In genomic region chr16:31421587-31421986, GRCh38 we compare ENCODE assay signal across 13 cellular contexts. TPM values are rescaled to one million over a fixed set of nuclear protein-coding genes. Genes with fewer than 3 reads are reported as not detected.
DNase-seq lines count a peak whose midpoint lies in the region; ATAC-seq, FAIRE-seq and TF ChIP-seq lines count a peak whose summit lies in the region.
"Had no signal": no experiment of that assay in that cellular context is flagged by ENCODE, and none has a peak within 500 bp of the region (broad histone marks: within the 10 kb centered on the region; RNA-seq: fewer than 3 reads in every experiment).

No MANE protein-coding gene starts in this region.

- FAIRE-seq in urothelium cell line (lab: Jason Lieb, UNC) = no peak

- H3K27me3 ChIP-seq in CD8-positive, alpha-beta memory T cell (ENCODE audit: insufficient read depth, low read length, poor library complexity, severe bottlenecking) = no peaks in the 10 kb centered on the region

- CTCF ChIA-PET in CD8-positive, alpha-beta memory T cell (lab: Charles Lee) = interaction anchor here (1.1 to 1.7 kb wide), 2 partner anchors 34 to 39 kb away, joined by 3 read pairs; no protein-coding TSS in a partner anchor

- H3K4me1 Mint-ChIP-seq in CD8-positive, alpha-beta memory T cell = peaks cover 43 to 59% (median 45%) of the 10 kb centered on the region in 3 donors
- peaks cover 62 to 67% of the 10 kb centered on the region in 2 donors for H3K4me1 Mint-ChIP-seq in natural killer cell

- POLR2A ChIA-PET in CD8-positive, alpha-beta memory T cell (lab: Charles Lee) = no interaction called here

- peak in 4 of 5 donors; percentile 37 to 81 (median 50) for DNase-seq in CD8-positive, alpha-beta memory T cell
- DNase-seq in activated T-cell treated with anti-CD3 and anti-CD28 coated beads for 4 hours (peak; percentile 13), natural killer cell (peak; percentile 60), urothelium cell line (ENCODE audit: low spot score) (no peak), omental fat pad (ENCODE audit: low spot score) (no peak), KBM-7 (no peak), cortex of kidney (lab: John Stamatoyannopoulos, UW) (no peak)
- DNase-seq: NCI-H1930, trophoblast cell had no signal

- peak overlapping the region; percentile 57 to 92 (median 82) for H3K27ac Mint-ChIP-seq in CD8-positive, alpha-beta memory T cell
- peak overlapping the region; percentile 35 to 36 for H3K27ac Mint-ChIP-seq in natural killer cell

- peaks cover 0 to 4% (median 0%) of the 10 kb centered on the region in 3 donors for H3K36me3 Mint-ChIP-seq in CD8-positive, alpha-beta memory T cell
- no peaks in the 10 kb centered on the region for H3K36me3 Mint-ChIP-seq in natural killer cell
- H3K36me3 Mint-ChIP-seq: naive thymus-derived CD8-positive, alpha-beta T cell had no signal

- ATAC-seq in HG02885 (IDR thresholded peaks at IDR 0.05; ENCODE audit: poor library complexity, unreplicated experiment) = peak; percentile 47
- peak; percentile 74 to 88 (median 85) for ATAC-seq in natural killer cell
- no peak for ATAC-seq in omental fat pad (ENCODE audit: low FRiP score)

- TF ChIP-seq CTCF in natural killer cell (IDR thresholded peaks at IDR 0.05) (no peak), omental fat pad (IDR thresholded peaks at IDR 0.05) (no peak)

- H3K4me1 ChIP-seq in CD8-positive, alpha-beta memory T cell (ENCODE audit: insufficient read depth, low read length) = peaks cover 20% of the 10 kb centered on the region

- peaks cover 0 to 4% of the 10 kb centered on the region in 2 donors for H3K27me3 Mint-ChIP-seq in CD8-positive, alpha-beta memory T cell
- H3K27me3 Mint-ChIP-seq in natural killer cell (ENCODE audit: low read depth in 2 of 2) = peaks cover 0 to 2% of the 10 kb centered on the region in 2 donors

- in situ Hi-C loops in KBM-7 (cut with MboI; ENCODE audit: low pct_unique_long_range_greater_than_20kb, low sequenced_read_pairs) = no loop called here

- no peak overlapping the region for H3K27ac ChIP-seq in CD8-positive, alpha-beta memory T cell (ENCODE audit: low read depth, low read length)

- H3K4me3 Mint-ChIP-seq in CD8-positive, alpha-beta memory T cell = peak overlapping the region in 6 of 7 donors; percentile 64 to 91 (median 78)
- H3K4me3 Mint-ChIP-seq in natural killer cell = peak overlapping the region; percentile 74

- peaks cover 0 to 3% (median 0%) of the 10 kb centered on the region in 5 donors for H3K9me3 Mint-ChIP-seq in CD8-positive, alpha-beta memory T cell
- H3K9me3 Mint-ChIP-seq in natural killer cell = no peaks in the 10 kb centered on the region

- H3K4me3 ChIP-seq in CD8-positive, alpha-beta memory T cell (ENCODE audit: low read length) = no peak overlapping the region

- intact Hi-C loops in natural killer cell (cut with micrococcal nuclease) = no loop called here

- H3K36me3 ChIP-seq in CD8-positive, alpha-beta memory T cell (ENCODE audit: insufficient read depth, low read length) = no peaks in the 10 kb centered on the region

- H3K9me3 ChIP-seq in CD8-positive, alpha-beta memory T cell (ENCODE audit: low read length) = no peaks in the 10 kb centered on the region

RNA-seq across cellular contexts. Expression of gene COX6A2, which starts 6.6 kb away (rescaled TPM):
- total RNA-seq in CD8-positive, alpha-beta memory T cell = not detected
- not detected for polyA plus RNA-seq in CD8-positive, alpha-beta memory T cell
- total RNA-seq in natural killer cell (not detected), omental fat pad (not detected)
- total RNA-seq: Daoy; HT1080; naive thymus-derived CD8-positive, alpha-beta T cell had no signal
- polyA plus RNA-seq: naive thymus-derived CD8-positive, alpha-beta T cell had no signal

RNA-seq across cellular contexts. Expression of gene ZNF843, which starts 21.0 kb away (rescaled TPM):
- total RNA-seq in CD8-positive, alpha-beta memory T cell = under 1 TPM; 0.11 to 0.18 TPM
- 0.23 TPM for polyA plus RNA-seq in CD8-positive, alpha-beta memory T cell
- under 1 TPM; 0.14 to 0.50 (median 0.23) TPM for total RNA-seq in natural killer cell
- total RNA-seq in omental fat pad = 1 to 10 TPM in 3 of 4 donors, under 1 TPM in 1; 0.36 to 2.2 (median 1.5) TPM
- total RNA-seq: Daoy, HT1080 had no signal

RNA-seq across cellular contexts. Expression of gene ITGAD, which starts 28.5 kb away (rescaled TPM):
- not detected for total RNA-seq in CD8-positive, alpha-beta memory T cell
- 0.12 TPM for polyA plus RNA-seq in CD8-positive, alpha-beta memory T cell
- total RNA-seq in natural killer cell (1 to 10 TPM; 1.0 to 2.9 (median 2.2) TPM), omental fat pad (under 1 TPM in 3 of 4 donors, not detected in 1; 0.28 to 0.47 (median 0.36) TPM)
- total RNA-seq: HT1080; naive thymus-derived CD8-positive, alpha-beta T cell had no signal

RNA-seq across cellular contexts. Expression of gene ARMC5, which starts 37.7 kb away (rescaled TPM):
- 10 to 100 TPM; 14.3 to 15.9 TPM for total RNA-seq in CD8-positive, alpha-beta memory T cell
- 9.8 TPM for polyA plus RNA-seq in CD8-positive, alpha-beta memory T cell
- 10 to 100 TPM; 10.4 to 22.8 (median 16.6) TPM for total RNA-seq in natural killer cell
- 10 to 100 TPM in 2 of 4 donors, 1 to 10 TPM in 2; 4.6 to 15.5 (median 10.0) TPM for total RNA-seq in omental fat pad

RNA-seq across cellular contexts. Expression of gene TGFB1I1, which starts 50.4 kb away (rescaled TPM):
- 1 to 10 TPM in 1 of 2 experiments, under 1 TPM in 1; 0.59 to 1.1 TPM for total RNA-seq in CD8-positive, alpha-beta memory T cell
- not detected for polyA plus RNA-seq in CD8-positive, alpha-beta memory T cell
- total RNA-seq in natural killer cell (1 to 10 TPM in 1 of 3 donors, under 1 TPM in 2; 0.72 to 1.3 (median 0.78) TPM), omental fat pad (10 to 100 TPM; 16.1 to 33.7 (median 18.9) TPM)

Comparison
In these comparisons a context has a peak if more than half of its experiments do, and no peak if none do; other contexts are left out.
1. DNase-seq: peak in CD8-positive, alpha-beta memory T cell (4 of 5), activated T-cell treated with anti-CD3 and anti-CD28 coated beads for 4 hours (single experiment) and natural killer cell (single experiment); none in urothelium cell line (single experiment), omental fat pad (single experiment), KBM-7 (single experiment) and cortex of kidney (single experiment).